1 cellular context compared by ENCODE assay signal in the genomic region with DNA sequence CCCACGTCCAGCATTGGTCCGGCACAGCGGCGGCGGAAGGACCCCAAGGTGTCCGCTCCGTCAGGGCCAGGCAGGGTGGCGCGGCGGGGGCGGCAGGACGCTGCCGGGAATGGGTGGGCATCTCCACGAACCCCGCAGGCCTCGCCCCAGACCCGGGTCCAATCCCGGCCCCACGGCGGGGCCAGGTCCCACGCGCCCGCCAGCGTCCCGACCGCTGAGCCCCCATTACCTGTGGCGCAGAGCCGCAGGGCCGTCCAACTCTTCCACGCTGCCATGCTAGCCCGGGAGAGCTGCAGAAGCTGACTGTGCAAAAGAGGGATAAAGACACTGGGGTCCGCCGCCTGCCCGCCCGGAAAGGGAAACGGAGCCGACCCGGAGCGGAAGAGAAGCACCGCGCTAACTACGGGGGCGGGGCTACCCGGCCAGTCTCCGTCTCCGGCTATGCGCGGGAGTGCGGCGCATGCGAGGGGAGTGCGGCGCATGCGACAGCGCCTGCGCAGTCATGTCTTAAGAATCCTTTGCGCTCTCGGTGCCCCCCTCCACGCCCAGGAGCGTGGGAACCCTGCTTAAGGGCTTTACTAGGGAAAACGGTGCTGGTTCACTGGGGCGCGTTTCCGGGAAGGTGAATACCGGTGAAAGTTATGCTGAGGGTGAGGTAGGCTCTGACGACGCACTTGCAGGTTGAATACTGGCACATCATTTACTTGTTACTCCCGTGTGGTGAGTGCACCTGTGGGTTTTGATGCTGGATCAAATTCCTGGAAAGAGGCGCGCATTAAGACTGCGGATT.
TF ChIP-seq lines count a peak whose summit lies in the region.

A gene with protein sequence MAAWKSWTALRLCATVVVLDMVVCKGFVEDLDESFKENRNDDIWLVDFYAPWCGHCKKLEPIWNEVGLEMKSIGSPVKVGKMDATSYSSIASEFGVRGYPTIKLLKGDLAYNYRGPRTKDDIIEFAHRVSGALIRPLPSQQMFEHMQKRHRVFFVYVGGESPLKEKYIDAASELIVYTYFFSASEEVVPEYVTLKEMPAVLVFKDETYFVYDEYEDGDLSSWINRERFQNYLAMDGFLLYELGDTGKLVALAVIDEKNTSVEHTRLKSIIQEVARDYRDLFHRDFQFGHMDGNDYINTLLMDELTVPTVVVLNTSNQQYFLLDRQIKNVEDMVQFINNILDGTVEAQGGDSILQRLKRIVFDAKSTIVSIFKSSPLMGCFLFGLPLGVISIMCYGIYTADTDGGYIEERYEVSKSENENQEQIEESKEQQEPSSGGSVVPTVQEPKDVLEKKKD (minus strand): TSS at position 402 of the 790 bp plus-strand sequence. CDS start 127 bp downstream, at position 275.

TF ChIP-seq in neural cell, 6 proteins besides CTCF, POLR2A, EP300 and RAD21 (continued from another document):
- TF ChIP-seq, protein P1, sequence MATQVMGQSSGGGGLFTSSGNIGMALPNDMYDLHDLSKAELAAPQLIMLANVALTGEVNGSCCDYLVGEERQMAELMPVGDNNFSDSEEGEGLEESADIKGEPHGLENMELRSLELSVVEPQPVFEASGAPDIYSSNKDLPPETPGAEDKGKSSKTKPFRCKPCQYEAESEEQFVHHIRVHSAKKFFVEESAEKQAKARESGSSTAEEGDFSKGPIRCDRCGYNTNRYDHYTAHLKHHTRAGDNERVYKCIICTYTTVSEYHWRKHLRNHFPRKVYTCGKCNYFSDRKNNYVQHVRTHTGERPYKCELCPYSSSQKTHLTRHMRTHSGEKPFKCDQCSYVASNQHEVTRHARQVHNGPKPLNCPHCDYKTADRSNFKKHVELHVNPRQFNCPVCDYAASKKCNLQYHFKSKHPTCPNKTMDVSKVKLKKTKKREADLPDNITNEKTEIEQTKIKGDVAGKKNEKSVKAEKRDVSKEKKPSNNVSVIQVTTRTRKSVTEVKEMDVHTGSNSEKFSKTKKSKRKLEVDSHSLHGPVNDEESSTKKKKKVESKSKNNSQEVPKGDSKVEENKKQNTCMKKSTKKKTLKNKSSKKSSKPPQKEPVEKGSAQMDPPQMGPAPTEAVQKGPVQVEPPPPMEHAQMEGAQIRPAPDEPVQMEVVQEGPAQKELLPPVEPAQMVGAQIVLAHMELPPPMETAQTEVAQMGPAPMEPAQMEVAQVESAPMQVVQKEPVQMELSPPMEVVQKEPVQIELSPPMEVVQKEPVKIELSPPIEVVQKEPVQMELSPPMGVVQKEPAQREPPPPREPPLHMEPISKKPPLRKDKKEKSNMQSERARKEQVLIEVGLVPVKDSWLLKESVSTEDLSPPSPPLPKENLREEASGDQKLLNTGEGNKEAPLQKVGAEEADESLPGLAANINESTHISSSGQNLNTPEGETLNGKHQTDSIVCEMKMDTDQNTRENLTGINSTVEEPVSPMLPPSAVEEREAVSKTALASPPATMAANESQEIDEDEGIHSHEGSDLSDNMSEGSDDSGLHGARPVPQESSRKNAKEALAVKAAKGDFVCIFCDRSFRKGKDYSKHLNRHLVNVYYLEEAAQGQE (IDR thresholded peaks at IDR 0.05; ENCODE audit: borderline replicate concordance), result no peak
- TF ChIP-seq EZH2 (IDR thresholded peaks at IDR 0.05; ENCODE audit: borderline replicate concordance, insufficient read depth, low read length, poor library complexity, severe bottlenecking), result no peak
- TF ChIP-seq TAF1 (IDR thresholded peaks at IDR 0.05; ENCODE audit: low read depth), result no peak
- TF ChIP-seq POLR2AphosphoS5 (IDR thresholded peaks at IDR 0.05), result peak; percentile 45
